2 cellular contexts compared by ENCODE assay signal in the genomic region with DNA sequence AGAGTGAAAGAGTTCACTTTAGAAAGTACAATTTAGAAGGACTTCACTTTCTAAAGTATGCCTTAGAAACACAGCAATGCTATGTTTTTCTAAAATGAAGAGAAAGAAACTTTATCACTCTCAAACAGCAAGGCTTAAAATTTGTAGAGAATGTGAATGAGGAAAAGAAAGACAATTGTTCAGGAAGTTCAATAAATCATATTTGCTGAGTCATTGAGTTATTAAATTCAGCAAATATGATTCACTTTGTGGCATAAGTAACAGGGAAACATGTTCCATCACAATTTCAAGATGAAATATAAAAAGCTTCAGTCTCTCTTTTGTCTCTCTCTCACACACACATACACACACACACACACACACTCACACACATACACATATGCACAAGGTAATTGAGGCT.
TF ChIP-seq lines count a peak whose summit lies in the region.

No MANE protein-coding gene starts in this region.

TF ChIP-seq in GM23338, 12 proteins besides CTCF, POLR2A, EP300 and RAD21:
- TF ChIP-seq, protein P1, sequence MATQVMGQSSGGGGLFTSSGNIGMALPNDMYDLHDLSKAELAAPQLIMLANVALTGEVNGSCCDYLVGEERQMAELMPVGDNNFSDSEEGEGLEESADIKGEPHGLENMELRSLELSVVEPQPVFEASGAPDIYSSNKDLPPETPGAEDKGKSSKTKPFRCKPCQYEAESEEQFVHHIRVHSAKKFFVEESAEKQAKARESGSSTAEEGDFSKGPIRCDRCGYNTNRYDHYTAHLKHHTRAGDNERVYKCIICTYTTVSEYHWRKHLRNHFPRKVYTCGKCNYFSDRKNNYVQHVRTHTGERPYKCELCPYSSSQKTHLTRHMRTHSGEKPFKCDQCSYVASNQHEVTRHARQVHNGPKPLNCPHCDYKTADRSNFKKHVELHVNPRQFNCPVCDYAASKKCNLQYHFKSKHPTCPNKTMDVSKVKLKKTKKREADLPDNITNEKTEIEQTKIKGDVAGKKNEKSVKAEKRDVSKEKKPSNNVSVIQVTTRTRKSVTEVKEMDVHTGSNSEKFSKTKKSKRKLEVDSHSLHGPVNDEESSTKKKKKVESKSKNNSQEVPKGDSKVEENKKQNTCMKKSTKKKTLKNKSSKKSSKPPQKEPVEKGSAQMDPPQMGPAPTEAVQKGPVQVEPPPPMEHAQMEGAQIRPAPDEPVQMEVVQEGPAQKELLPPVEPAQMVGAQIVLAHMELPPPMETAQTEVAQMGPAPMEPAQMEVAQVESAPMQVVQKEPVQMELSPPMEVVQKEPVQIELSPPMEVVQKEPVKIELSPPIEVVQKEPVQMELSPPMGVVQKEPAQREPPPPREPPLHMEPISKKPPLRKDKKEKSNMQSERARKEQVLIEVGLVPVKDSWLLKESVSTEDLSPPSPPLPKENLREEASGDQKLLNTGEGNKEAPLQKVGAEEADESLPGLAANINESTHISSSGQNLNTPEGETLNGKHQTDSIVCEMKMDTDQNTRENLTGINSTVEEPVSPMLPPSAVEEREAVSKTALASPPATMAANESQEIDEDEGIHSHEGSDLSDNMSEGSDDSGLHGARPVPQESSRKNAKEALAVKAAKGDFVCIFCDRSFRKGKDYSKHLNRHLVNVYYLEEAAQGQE (IDR thresholded peaks at IDR 0.05; ENCODE audit: unreplicated experiment) = no peak
- no peak for TF ChIP-seq EZH2 (IDR thresholded peaks at IDR 0.05; ENCODE audit: low read depth, unreplicated experiment)
- no peak for TF ChIP-seq EZH2phosphoT487 (IDR thresholded peaks at IDR 0.05; ENCODE audit: unreplicated experiment)
- TF ChIP-seq STAT1 (IDR thresholded peaks at IDR 0.05; ENCODE audit: unreplicated experiment) = no peak
- TF ChIP-seq ZNF114 (CRISPR knock-in tag; IDR thresholded peaks at IDR 0.05) = no peak
- no peak for TF ChIP-seq ZNF331 (CRISPR knock-in tag; IDR thresholded peaks at IDR 0.05; ENCODE audit: low read depth)
- no peak for TF ChIP-seq CREB1 (CRISPR knock-in tag; IDR thresholded peaks at IDR 0.05; ENCODE audit: low read depth)
- TF ChIP-seq POLR2AphosphoS5 (IDR thresholded peaks at IDR 0.05; ENCODE audit: low read depth) = no peak
- TF ChIP-seq, protein P2, sequence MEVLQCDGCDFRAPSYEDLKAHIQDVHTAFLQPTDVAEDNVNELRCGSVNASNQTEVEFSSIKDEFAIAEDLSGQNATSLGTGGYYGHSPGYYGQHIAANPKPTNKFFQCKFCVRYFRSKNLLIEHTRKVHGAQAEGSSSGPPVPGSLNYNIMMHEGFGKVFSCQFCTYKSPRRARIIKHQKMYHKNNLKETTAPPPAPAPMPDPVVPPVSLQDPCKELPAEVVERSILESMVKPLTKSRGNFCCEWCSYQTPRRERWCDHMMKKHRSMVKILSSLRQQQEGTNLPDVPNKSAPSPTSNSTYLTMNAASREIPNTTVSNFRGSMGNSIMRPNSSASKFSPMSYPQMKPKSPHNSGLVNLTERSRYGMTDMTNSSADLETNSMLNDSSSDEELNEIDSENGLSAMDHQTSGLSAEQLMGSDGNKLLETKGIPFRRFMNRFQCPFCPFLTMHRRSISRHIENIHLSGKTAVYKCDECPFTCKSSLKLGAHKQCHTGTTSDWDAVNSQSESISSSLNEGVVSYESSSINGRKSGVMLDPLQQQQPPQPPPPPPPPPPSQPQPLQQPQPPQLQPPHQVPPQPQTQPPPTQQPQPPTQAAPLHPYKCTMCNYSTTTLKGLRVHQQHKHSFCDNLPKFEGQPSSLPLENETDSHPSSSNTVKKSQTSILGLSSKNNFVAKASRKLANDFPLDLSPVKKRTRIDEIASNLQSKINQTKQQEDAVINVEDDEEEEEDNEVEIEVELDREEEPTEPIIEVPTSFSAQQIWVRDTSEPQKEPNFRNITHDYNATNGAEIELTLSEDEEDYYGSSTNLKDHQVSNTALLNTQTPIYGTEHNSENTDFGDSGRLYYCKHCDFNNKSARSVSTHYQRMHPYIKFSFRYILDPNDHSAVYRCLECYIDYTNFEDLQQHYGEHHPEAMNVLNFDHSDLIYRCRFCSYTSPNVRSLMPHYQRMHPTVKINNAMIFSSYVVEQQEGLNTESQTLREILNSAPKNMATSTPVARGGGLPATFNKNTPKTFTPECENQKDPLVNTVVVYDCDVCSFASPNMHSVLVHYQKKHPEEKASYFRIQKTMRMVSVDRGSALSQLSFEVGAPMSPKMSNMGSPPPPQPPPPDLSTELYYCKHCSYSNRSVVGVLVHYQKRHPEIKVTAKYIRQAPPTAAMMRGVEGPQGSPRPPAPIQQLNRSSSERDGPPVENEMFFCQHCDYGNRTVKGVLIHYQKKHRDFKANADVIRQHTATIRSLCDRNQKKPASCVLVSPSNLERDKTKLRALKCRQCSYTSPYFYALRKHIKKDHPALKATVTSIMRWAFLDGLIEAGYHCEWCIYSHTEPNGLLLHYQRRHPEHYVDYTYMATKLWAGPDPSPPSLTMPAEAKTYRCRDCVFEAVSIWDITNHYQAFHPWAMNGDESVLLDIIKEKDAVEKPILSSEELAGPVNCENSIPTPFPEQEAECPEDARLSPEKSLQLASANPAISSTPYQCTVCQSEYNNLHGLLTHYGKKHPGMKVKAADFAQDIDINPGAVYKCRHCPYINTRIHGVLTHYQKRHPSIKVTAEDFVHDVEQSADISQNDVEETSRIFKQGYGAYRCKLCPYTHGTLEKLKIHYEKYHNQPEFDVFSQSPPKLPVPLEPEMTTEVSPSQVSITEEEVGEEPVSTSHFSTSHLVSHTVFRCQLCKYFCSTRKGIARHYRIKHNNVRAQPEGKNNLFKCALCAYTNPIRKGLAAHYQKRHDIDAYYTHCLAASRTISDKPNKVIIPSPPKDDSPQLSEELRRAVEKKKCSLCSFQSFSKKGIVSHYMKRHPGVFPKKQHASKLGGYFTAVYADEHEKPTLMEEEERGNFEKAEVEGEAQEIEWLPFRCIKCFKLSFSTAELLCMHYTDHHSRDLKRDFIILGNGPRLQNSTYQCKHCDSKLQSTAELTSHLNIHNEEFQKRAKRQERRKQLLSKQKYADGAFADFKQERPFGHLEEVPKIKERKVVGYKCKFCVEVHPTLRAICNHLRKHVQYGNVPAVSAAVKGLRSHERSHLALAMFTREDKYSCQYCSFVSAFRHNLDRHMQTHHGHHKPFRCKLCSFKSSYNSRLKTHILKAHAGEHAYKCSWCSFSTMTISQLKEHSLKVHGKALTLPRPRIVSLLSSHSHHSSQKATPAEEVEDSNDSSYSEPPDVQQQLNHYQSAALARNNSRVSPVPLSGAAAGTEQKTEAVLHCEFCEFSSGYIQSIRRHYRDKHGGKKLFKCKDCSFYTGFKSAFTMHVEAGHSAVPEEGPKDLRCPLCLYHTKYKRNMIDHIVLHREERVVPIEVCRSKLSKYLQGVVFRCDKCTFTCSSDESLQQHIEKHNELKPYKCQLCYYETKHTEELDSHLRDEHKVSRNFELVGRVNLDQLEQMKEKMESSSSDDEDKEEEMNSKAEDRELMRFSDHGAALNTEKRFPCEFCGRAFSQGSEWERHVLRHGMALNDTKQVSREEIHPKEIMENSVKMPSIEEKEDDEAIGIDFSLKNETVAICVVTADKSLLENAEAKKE (CRISPR knock-in tag; IDR thresholded peaks at IDR 0.05) = no peak
- TF ChIP-seq JUNB (IDR thresholded peaks at IDR 0.05; ENCODE audit: unreplicated experiment) = no peak

TF ChIP-seq in SK-N-SH, 30 proteins besides CTCF, POLR2A, EP300 and RAD21 (continued from another document):
- TF ChIP-seq, protein P1 (IDR thresholded peaks at IDR 0.05; ENCODE audit: low read depth, low read length) = no peak
- no peak for TF ChIP-seq GABPA (IDR thresholded peaks at IDR 0.05; ENCODE audit: low read depth)
- TF ChIP-seq POLR2AphosphoS5 (IDR thresholded peaks at IDR 0.05; ENCODE audit: low read depth, low read length) = no peak
- no peak for TF ChIP-seq RXRA (IDR thresholded peaks at IDR 0.05; ENCODE audit: borderline replicate concordance, low read depth)
- no peak for TF ChIP-seq TEAD4 (IDR thresholded peaks at IDR 0.05; ENCODE audit: borderline replicate concordance, insufficient read depth)
- TF ChIP-seq JUND (IDR thresholded peaks at IDR 0.05) = 0 out of 2 replicates have a peak, but pooled peaks have one; percentile 7
- 0 out of 2 replicates have a peak, but pooled peaks have one; percentile 7 for TF ChIP-seq FOSL2 (IDR thresholded peaks at IDR 0.05; ENCODE audit: borderline replicate concordance, low read depth)
- TF ChIP-seq, protein P3, sequence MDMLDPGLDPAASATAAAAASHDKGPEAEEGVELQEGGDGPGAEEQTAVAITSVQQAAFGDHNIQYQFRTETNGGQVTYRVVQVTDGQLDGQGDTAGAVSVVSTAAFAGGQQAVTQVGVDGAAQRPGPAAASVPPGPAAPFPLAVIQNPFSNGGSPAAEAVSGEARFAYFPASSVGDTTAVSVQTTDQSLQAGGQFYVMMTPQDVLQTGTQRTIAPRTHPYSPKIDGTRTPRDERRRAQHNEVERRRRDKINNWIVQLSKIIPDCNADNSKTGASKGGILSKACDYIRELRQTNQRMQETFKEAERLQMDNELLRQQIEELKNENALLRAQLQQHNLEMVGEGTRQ (IDR thresholded peaks at IDR 0.05; ENCODE audit: borderline replicate concordance, low read depth, low read length) = no peak
- no peak for TF ChIP-seq SIN3A (IDR thresholded peaks at IDR 0.05; ENCODE audit: borderline replicate concordance, low read depth, low read length)
- TF ChIP-seq, protein P4, sequence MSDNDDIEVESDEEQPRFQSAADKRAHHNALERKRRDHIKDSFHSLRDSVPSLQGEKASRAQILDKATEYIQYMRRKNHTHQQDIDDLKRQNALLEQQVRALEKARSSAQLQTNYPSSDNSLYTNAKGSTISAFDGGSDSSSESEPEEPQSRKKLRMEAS (IDR thresholded peaks at IDR 0.05; ENCODE audit: low read depth) = no peak
- TF ChIP-seq, protein P5, sequence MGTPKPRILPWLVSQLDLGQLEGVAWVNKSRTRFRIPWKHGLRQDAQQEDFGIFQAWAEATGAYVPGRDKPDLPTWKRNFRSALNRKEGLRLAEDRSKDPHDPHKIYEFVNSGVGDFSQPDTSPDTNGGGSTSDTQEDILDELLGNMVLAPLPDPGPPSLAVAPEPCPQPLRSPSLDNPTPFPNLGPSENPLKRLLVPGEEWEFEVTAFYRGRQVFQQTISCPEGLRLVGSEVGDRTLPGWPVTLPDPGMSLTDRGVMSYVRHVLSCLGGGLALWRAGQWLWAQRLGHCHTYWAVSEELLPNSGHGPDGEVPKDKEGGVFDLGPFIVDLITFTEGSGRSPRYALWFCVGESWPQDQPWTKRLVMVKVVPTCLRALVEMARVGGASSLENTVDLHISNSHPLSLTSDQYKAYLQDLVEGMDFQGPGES (IDR thresholded peaks at IDR 0.05; ENCODE audit: low read depth, low read length) = no peak
- no peak for TF ChIP-seq ELF1 (IDR thresholded peaks at IDR 0.05)
- TF ChIP-seq RCOR1 (IDR thresholded peaks at IDR 0.05; ENCODE audit: low read length) = no peak
